Comparison of ENCODE assay signal across 1 cellular context in genomic region chr10:31928531-31929259, GRCh38.
TF ChIP-seq lines count a peak whose summit lies in the region.

A gene with protein sequence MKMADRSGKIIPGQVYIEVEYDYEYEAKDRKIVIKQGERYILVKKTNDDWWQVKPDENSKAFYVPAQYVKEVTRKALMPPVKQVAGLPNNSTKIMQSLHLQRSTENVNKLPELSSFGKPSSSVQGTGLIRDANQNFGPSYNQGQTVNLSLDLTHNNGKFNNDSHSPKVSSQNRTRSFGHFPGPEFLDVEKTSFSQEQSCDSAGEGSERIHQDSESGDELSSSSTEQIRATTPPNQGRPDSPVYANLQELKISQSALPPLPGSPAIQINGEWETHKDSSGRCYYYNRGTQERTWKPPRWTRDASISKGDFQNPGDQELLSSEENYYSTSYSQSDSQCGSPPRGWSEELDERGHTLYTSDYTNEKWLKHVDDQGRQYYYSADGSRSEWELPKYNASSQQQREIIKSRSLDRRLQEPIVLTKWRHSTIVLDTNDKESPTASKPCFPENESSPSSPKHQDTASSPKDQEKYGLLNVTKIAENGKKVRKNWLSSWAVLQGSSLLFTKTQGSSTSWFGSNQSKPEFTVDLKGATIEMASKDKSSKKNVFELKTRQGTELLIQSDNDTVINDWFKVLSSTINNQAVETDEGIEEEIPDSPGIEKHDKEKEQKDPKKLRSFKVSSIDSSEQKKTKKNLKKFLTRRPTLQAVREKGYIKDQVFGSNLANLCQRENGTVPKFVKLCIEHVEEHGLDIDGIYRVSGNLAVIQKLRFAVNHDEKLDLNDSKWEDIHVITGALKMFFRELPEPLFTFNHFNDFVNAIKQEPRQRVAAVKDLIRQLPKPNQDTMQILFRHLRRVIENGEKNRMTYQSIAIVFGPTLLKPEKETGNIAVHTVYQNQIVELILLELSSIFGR (minus strand): TSS chr10:31928831. CDS start chr10:31908855, 19,976 bp downstream.

TF ChIP-seq in HepG2, 621 proteins besides CTCF, POLR2A, EP300 and RAD21 (continued from another document and continues in another):
- TF ChIP-seq, protein P1, sequence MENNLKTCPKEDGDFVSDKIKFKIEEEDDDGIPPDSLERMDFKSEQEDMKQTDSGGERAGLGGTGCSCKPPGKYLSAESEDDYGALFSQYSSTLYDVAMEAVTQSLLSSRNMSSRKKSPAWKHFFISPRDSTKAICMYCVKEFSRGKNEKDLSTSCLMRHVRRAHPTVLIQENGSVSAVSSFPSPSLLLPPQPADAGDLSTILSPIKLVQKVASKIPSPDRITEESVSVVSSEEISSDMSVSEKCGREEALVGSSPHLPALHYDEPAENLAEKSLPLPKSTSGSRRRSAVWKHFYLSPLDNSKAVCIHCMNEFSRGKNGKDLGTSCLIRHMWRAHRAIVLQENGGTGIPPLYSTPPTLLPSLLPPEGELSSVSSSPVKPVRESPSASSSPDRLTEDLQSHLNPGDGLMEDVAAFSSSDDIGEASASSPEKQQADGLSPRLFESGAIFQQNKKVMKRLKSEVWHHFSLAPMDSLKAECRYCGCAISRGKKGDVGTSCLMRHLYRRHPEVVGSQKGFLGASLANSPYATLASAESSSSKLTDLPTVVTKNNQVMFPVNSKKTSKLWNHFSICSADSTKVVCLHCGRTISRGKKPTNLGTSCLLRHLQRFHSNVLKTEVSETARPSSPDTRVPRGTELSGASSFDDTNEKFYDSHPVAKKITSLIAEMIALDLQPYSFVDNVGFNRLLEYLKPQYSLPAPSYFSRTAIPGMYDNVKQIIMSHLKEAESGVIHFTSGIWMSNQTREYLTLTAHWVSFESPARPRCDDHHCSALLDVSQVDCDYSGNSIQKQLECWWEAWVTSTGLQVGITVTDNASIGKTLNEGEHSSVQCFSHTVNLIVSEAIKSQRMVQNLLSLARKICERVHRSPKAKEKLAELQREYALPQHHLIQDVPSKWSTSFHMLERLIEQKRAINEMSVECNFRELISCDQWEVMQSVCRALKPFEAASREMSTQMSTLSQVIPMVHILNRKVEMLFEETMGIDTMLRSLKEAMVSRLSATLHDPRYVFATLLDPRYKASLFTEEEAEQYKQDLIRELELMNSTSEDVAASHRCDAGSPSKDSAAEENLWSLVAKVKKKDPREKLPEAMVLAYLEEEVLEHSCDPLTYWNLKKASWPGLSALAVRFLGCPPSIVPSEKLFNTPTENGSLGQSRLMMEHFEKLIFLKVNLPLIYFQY (CRISPR knock-in tag; IDR thresholded peaks at IDR 0.05; ENCODE audit: borderline replicate concordance), result 0 out of 2 replicates have a peak, but pooled peaks have one; percentile 27
- TF ChIP-seq SP4 (CRISPR knock-in tag; IDR thresholded peaks at IDR 0.05) (peak; percentile 33; the same call in 1 of the 2 replicates), MAZ (IDR thresholded peaks at IDR 0.05; ENCODE audit: borderline replicate concordance, low read depth, low read length) (no peak; the same call in none of the 2 replicates), MAZ (CRISPR knock-in tag; IDR thresholded peaks at IDR 0.05; ENCODE audit: low read depth) (peak; percentile 93), ESRRA (CRISPR knock-in tag; IDR thresholded peaks at IDR 0.05; ENCODE audit: low read depth) (peak; percentile 5; the same call in 1 of the 2 replicates), SPEN (CRISPR knock-in tag; IDR thresholded peaks at IDR 0.05; ENCODE audit: low read depth) (peak; percentile 69), ZNF792 (CRISPR knock-in tag; IDR thresholded peaks at IDR 0.05) (peak; percentile 8), RAD51 (IDR thresholded peaks at IDR 0.05; ENCODE audit: borderline replicate concordance) (peak; percentile 43; the same call in 1 of the 2 replicates), IRX3 (CRISPR knock-in tag; IDR thresholded peaks at IDR 0.05; ENCODE audit: borderline replicate concordance, low read depth) (peak; percentile 74; the same call in 1 of the 2 replicates), ELF3 (CRISPR knock-in tag; IDR thresholded peaks at IDR 0.05) (peak; percentile 50), NCOA2 (CRISPR knock-in tag; IDR thresholded peaks at IDR 0.05) (no peak), KLF6 (CRISPR knock-in tag; IDR thresholded peaks at IDR 0.05) (0 out of 2 replicates have a peak, but pooled peaks have one; percentile 67), RBM39 (IDR thresholded peaks at IDR 0.05; ENCODE audit: low read depth, low read length, poor library complexity, severe bottlenecking) (peak; percentile 56), SRY (CRISPR knock-in tag; IDR thresholded peaks at IDR 0.05) (peak; percentile 40; the same call in 1 of the 2 replicates), ZFY (CRISPR knock-in tag; IDR thresholded peaks at IDR 0.05) (peak; percentile 79), ZNF431 (CRISPR knock-in tag; IDR thresholded peaks at IDR 0.05; ENCODE audit: borderline replicate concordance, low read depth) (no peak; the same call in 1 of the 2 replicates), ZNF879 (CRISPR knock-in tag; IDR thresholded peaks at IDR 0.05) (0 out of 2 replicates have a peak, but pooled peaks have one; percentile 42), ZNF160 (CRISPR knock-in tag; IDR thresholded peaks at IDR 0.05) (peak; percentile 26; the same call in 1 of the 2 replicates), AHDC1 (CRISPR knock-in tag; IDR thresholded peaks at IDR 0.05; ENCODE audit: borderline replicate concordance) (0 out of 2 replicates have a peak, but pooled peaks have one; percentile 35), SKI (IDR thresholded peaks at IDR 0.05; ENCODE audit: partially characterized antibody) (peak; percentile 67), GABPB1 (CRISPR knock-in tag; IDR thresholded peaks at IDR 0.05) (peak; percentile 49), CHCHD3 (CRISPR knock-in tag; IDR thresholded peaks at IDR 0.05) (peak; percentile 41; the same call in 1 of the 2 replicates), KLF12 (CRISPR knock-in tag; IDR thresholded peaks at IDR 0.05; ENCODE audit: borderline replicate concordance) (peak; percentile 23; the same call in 1 of the 2 replicates), ZNF10 (CRISPR knock-in tag; IDR thresholded peaks at IDR 0.05; ENCODE audit: borderline replicate concordance, low read depth) (no peak), ZSCAN21 (CRISPR knock-in tag; IDR thresholded peaks at IDR 0.05; ENCODE audit: borderline replicate concordance) (peak; percentile 60; the same call in 1 of the 2 replicates), ZNF367 (CRISPR knock-in tag; IDR thresholded peaks at IDR 0.05; ENCODE audit: borderline replicate concordance) (0 out of 2 replicates have a peak, but pooled peaks have one; percentile 3), ZNF543 (CRISPR knock-in tag; IDR thresholded peaks at IDR 0.05) (peak; percentile 44; the same call in 1 of the 2 replicates), CCDC6 (CRISPR knock-in tag; IDR thresholded peaks at IDR 0.05) (peak; percentile 73; the same call in 1 of the 2 replicates), SOX13 (IDR thresholded peaks at IDR 0.05) (no peak), SOX13 (CRISPR knock-in tag; conservative IDR thresholded peaks at IDR 0.05 in 1 of 2, IDR thresholded peaks at IDR 0.05 in 1 of 2) (peak; percentile 38 to 61; a peak in 1 of 4 replicates), NR2F6 (IDR thresholded peaks at IDR 0.05) (no peak), NR2F6 (CRISPR knock-in tag; IDR thresholded peaks at IDR 0.05) (peak; percentile 18; the same call in 1 of the 2 replicates), ZNF354B (CRISPR knock-in tag; IDR thresholded peaks at IDR 0.05) (no peak; the same call in 1 of the 2 replicates), KMT2A (CRISPR knock-in tag; IDR thresholded peaks at IDR 0.05) (peak; percentile 69; the same call in 1 of the 2 replicates), SP2 (CRISPR knock-in tag; IDR thresholded peaks at IDR 0.05) (0 out of 2 replicates have a peak, but pooled peaks have one; percentile 51), NR3C1 (CRISPR knock-in tag; IDR thresholded peaks at IDR 0.05) (no peak), ZNF672 (CRISPR knock-in tag; IDR thresholded peaks at IDR 0.05) (0 out of 2 replicates have a peak, but pooled peaks have one; percentile 21), ZNF7 (CRISPR knock-in tag; IDR thresholded peaks at IDR 0.05) (0 out of 2 replicates have a peak, but pooled peaks have one; percentile 4), KLF16 (CRISPR knock-in tag; IDR thresholded peaks at IDR 0.05) (peak in 1 of 2 experiments; percentile 85; a peak in 2 of 4 replicates), MTF1 (CRISPR knock-in tag; IDR thresholded peaks at IDR 0.05) (no peak), GMEB1 (CRISPR knock-in tag; IDR thresholded peaks at IDR 0.05; ENCODE audit: borderline replicate concordance) (peak; percentile 68)
- TF ChIP-seq, protein P2, sequence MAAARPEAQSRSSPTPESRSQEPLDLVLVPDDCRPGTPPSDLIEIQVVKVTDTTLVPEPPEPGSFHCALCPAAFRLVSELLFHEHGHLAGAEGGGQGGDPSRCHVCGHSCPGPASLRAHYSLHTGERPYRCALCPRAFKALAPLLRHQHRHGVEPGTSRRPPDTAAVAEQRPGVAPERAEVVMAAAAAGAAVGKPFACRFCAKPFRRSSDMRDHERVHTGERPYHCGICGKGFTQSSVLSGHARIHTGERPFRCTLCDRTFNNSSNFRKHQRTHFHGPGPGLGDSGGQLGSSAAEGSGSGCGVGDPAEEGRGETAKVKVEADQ (CRISPR knock-in tag; IDR thresholded peaks at IDR 0.05; ENCODE audit: borderline replicate concordance), result 0 out of 2 replicates have a peak, but pooled peaks have one; percentile 12
- TF ChIP-seq, protein P3, sequence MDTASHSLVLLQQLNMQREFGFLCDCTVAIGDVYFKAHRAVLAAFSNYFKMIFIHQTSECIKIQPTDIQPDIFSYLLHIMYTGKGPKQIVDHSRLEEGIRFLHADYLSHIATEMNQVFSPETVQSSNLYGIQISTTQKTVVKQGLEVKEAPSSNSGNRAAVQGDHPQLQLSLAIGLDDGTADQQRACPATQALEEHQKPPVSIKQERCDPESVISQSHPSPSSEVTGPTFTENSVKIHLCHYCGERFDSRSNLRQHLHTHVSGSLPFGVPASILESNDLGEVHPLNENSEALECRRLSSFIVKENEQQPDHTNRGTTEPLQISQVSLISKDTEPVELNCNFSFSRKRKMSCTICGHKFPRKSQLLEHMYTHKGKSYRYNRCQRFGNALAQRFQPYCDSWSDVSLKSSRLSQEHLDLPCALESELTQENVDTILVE (CRISPR knock-in tag; IDR thresholded peaks at IDR 0.05), result 0 out of 2 replicates have a peak, but pooled peaks have one; percentile 67
- TF ChIP-seq, protein P4, sequence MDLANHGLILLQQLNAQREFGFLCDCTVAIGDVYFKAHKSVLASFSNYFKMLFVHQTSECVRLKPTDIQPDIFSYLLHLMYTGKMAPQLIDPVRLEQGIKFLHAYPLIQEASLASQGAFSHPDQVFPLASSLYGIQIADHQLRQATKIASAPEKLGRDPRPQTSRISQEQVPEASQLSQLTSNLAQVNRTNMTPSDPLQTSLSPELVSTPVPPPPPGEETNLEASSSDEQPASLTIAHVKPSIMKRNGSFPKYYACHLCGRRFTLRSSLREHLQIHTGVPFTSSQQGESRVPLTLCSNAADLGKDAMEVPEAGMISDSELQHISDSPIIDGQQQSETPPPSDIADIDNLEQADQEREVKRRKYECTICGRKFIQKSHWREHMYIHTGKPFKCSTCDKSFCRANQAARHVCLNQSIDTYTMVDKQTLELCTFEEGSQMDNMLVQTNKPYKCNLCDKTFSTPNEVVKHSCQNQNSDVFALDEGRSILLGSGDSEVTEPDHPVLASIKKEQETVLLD (CRISPR knock-in tag; IDR thresholded peaks at IDR 0.05; ENCODE audit: low read depth), result peak; percentile 58
- TF ChIP-seq, protein P5, sequence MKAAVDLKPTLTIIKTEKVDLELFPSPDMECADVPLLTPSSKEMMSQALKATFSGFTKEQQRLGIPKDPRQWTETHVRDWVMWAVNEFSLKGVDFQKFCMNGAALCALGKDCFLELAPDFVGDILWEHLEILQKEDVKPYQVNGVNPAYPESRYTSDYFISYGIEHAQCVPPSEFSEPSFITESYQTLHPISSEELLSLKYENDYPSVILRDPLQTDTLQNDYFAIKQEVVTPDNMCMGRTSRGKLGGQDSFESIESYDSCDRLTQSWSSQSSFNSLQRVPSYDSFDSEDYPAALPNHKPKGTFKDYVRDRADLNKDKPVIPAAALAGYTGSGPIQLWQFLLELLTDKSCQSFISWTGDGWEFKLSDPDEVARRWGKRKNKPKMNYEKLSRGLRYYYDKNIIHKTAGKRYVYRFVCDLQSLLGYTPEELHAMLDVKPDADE (CRISPR knock-in tag; IDR thresholded peaks at IDR 0.05), result no peak
